In the genomic region with DNA sequence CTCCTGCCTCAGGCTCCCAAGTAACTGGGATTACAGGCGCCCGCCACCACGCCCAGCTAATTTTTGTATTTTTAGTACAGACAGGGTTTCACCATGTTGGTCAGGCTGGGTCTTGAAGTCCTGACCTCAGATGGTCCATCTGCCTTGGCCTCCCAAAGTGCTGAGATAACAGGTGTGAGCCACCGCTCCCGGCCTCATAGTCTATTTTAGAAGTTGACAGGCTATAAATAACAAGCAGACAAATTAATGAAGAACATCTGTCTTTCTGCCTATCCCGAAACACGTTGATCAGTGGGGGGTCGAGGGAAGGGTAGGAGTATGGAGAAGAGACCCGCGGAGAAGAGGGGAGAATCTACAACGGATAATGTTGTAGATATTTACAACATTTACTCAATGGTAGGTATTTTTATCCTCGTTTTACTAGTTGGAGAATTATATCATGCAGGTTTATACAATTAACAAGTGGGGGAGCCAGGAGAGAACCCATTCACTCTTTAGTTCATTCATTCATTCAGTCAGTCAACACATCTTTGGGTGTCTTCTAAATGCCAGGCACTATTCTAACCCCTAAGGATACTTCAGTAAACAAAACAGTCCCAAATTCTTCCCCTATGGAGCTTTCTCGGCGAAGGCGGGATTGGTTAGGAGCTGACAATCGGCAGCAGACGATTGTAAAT, we compare ENCODE assay signal across 8 cellular contexts. TPM values are rescaled to one million over a fixed set of nuclear protein-coding genes. Genes with fewer than 3 reads are reported as not detected.
DNase-seq lines count a peak whose midpoint lies in the region; ATAC-seq and TF ChIP-seq lines count a peak whose summit lies in the region.

No MANE protein-coding gene starts in this region.

- DNase-seq in NCI-H524 (lab: John Stamatoyannopoulos, UW) (peak; percentile 40 to 64), endodermal cell (no peak), sigmoid colon (no peak), NOMO-1 treated with DMSO at 0.1 percent for 48 hours (lab: John Stamatoyannopoulos, UW; ENCODE audit: unreplicated experiment) (no peak), omental fat pad (ENCODE audit: low spot score) (no peak)
- no peak for DNase-seq in activated CD4-positive, alpha-beta T cell treated with anti-CD3 and anti-CD28 coated beads for 4 hours

- H3K4me3 ChIP-seq in endodermal cell (ENCODE audit: low read length) (peak overlapping the region; percentile 66), sigmoid colon (peak overlapping the region; percentile 86 to 100 (median 96))

- H3K27ac Mint-ChIP-seq in endodermal cell, result no peak overlapping the region

- H3K4me1 ChIP-seq in endodermal cell (ENCODE audit: control insufficient read depth, insufficient read depth, low read length) (peaks cover 7% of the 10 kb centered on the region), sigmoid colon (peaks cover 0 to 22% (median 14%) of the 10 kb centered on the region in 4 donors)

- H3K27me3 Mint-ChIP-seq in endodermal cell (ENCODE audit: insufficient read depth), result peaks cover 2% of the 10 kb centered on the region

- WGBS in endodermal cell (ENCODE audit: insufficient coverage in 1 of 2, insufficient read length in 1 of 2), 2 experiments, result 59 to 75% methylated on average over 8 to 15 of the region's 17 CpGs
- 43 to 47% methylated on average over 17 of the region's 17 CpGs for WGBS in sigmoid colon, 2 donors

- TF ChIP-seq CTCF in endodermal cell (conservative IDR thresholded peaks at IDR 0.05) (no peak), sigmoid colon (IDR thresholded peaks at IDR 0.05) (no peak), omental fat pad (IDR thresholded peaks at IDR 0.05) (no peak)

- ATAC-seq in GM19035 (IDR thresholded peaks at IDR 0.05; ENCODE audit: unreplicated experiment) (peak; percentile 4), GM18519 (IDR thresholded peaks at IDR 0.05; ENCODE audit: low FRiP score, unreplicated experiment) (no peak), omental fat pad (ENCODE audit: low FRiP score) (no peak)

- H3K9me3 Mint-ChIP-seq in endodermal cell, result no peaks in the 10 kb centered on the region

- H3K36me3 Mint-ChIP-seq in endodermal cell (ENCODE audit: low read depth), result no peaks in the 10 kb centered on the region

- no peak overlapping the region for H3K9ac ChIP-seq in endodermal cell (ENCODE audit: extremely low read depth, low read length, poor library complexity, severe bottlenecking)

- H3K4me3 Mint-ChIP-seq in endodermal cell, result peak overlapping the region; percentile 82

- no peaks in the 10 kb centered on the region for H3K27me3 ChIP-seq in endodermal cell (ENCODE audit: control insufficient read depth, insufficient read depth, low read length, poor library complexity, severe bottlenecking)
- H3K27me3 ChIP-seq in sigmoid colon, result no peaks in the 10 kb centered on the region

- peaks cover 23% of the 10 kb centered on the region for H3K4me1 Mint-ChIP-seq in endodermal cell

- H3K36me3 ChIP-seq in endodermal cell (ENCODE audit: control insufficient read depth, insufficient read depth, low read length) (no peaks in the 10 kb centered on the region), sigmoid colon (no peaks in the 10 kb centered on the region)

- H3K9me3 ChIP-seq in endodermal cell (ENCODE audit: control insufficient read depth, low read length) (peaks cover 7% of the 10 kb centered on the region), sigmoid colon (no peaks in the 10 kb centered on the region)

- intact Hi-C loops in sigmoid colon (cut with DNase I), result loop anchor here (1.0 kb wide), 1 partner anchor 30 kb away; no protein-coding TSS in a partner anchor

- H3K27ac ChIP-seq in endodermal cell (ENCODE audit: low read depth, low read length) (no peak overlapping the region), sigmoid colon (peak overlapping the region; percentile 96 to 98 (median 98))

- no peak for TF ChIP-seq EP300 in sigmoid colon (IDR thresholded peaks at IDR 0.05)

- TF ChIP-seq POLR2A in sigmoid colon (IDR thresholded peaks at IDR 0.05), result no peak

RNA-seq across cellular contexts. Expression of a gene that starts 0.5 kb away (rescaled TPM):
- 10 to 100 TPM; 14.1 to 27.7 TPM for total RNA-seq in endodermal cell
- polyA plus RNA-seq in endodermal cell (2013, experiment 1 of 2), result 24.1 TPM
- polyA plus RNA-seq in endodermal cell (2013, experiment 2 of 2), result 24.8 TPM
- 10 to 100 TPM in 3 of 4 donors, 1 to 10 TPM in 1; 7.6 to 19.0 (median 12.2) TPM for total RNA-seq in sigmoid colon
- polyA plus RNA-seq in sigmoid colon, result 10 to 100 TPM in 1 of 3 donors, 1 to 10 TPM in 2; 6.6 to 15.2 (median 7.9) TPM
- total RNA-seq in omental fat pad, result 10 to 100 TPM; 13.5 to 32.9 (median 26.2) TPM

RNA-seq across cellular contexts. Expression of a gene that starts 36.9 kb away (rescaled TPM):
- total RNA-seq in endodermal cell (1 to 10 TPM; 4.1 to 5.3 TPM), sigmoid colon (10 to 100 TPM; 15.0 to 26.2 (median 23.6) TPM), omental fat pad (10 to 100 TPM; 33.5 to 58.3 (median 39.1) TPM)
- 11.6 TPM for polyA plus RNA-seq in endodermal cell (2013, experiment 1 of 2)
- 8.9 TPM for polyA plus RNA-seq in endodermal cell (2013, experiment 2 of 2)
- 10 to 100 TPM; 30.0 to 66.8 (median 34.4) TPM for polyA plus RNA-seq in sigmoid colon

Comparison
In these comparisons a context has a peak if more than half of its experiments do, and no peak if none do; other contexts are left out.
1. DNase-seq: peak in NCI-H524 (2 of 2); none in endodermal cell (single experiment), sigmoid colon (single experiment), NOMO-1 treated with DMSO at 0.1 percent for 48 hours (single experiment), activated CD4-positive, alpha-beta T cell treated with anti-CD3 and anti-CD28 coated beads for 4 hours (0 of 2) and omental fat pad (single experiment).